In the genomic region with DNA sequence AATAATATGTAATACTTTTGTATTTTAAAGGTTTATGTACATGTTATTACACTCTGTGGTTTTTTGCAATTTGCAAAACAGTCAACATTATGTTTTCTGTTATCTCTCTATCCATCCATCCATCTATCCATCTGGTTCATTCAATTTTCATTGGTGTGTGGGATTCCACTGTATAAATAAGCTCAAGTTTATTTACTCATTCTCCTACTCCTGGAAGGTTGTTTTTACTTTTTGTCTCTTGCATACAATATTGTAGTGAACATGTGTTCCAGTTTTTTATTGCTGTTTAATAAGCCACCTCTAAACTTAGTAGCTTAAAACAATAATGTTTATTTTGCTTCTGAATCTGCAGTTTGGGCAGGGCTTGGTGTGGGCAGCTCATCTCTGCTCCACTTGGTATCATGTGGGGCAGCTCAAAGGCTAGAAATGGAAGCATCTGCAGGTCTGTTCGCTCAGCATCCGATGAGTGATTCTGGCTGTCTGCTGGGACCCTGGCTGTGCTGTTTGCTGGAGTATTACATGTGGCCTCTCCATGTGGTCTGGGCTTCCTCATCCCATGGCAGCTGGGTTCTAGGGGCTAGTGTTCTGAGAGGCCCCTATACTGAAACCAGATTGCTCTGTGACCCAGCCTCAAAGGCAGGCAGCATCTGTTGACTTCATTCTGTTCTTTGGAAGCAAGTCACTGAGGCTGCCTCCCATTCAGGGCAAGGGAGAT, we compare ENCODE assay signal across 20 cellular contexts.
"Had no signal": no experiment of that assay in that cellular context is flagged by ENCODE, and none has a peak within 500 bp of the region (broad histone marks: within the 10 kb centered on the region; RNA-seq: fewer than 3 reads in every experiment).

No MANE protein-coding gene starts in this region.

- H3K4me3 ChIP-seq: dorsolateral prefrontal cortex, lung, tibial nerve, vagina had no signal

- H3K9me3 ChIP-seq: neutrophil, tibial nerve, vagina had no signal

- H3K36me3 Mint-ChIP-seq: WTC11 had no signal

- H3K27me3 ChIP-seq: dorsolateral prefrontal cortex, neutrophil, tibial nerve, vagina had no signal

- H3K27ac ChIP-seq: dorsolateral prefrontal cortex, neutrophil, vagina had no signal

- H3K4me3 Mint-ChIP-seq: activated CD8-positive, alpha-beta T cell treated with anti-CD3 and anti-CD28 coated beads, Interleukin-2, amount 10 ng/mL, durations not matched to agents 7 days and 5 days; endodermal cell; naive B cell; stimulated activated naive B cell treated with anti-CD40 and anti-IgM and Interleukin-4, amounts not matched to agents 10 μg/mL and 1 μg/mL and 100 μg/mL, for 72 hours; WTC11 had no signal

- H3K27ac Mint-ChIP-seq: activated CD8-positive, alpha-beta T cell treated with anti-CD3 and anti-CD28 coated beads, Interleukin-2, amount 10 ng/mL, durations not matched to agents 7 days and 5 days; endodermal cell; stimulated activated naive B cell treated with anti-CD40 and anti-IgM and Interleukin-4, amounts not matched to agents 10 μg/mL and 1 μg/mL and 100 μg/mL, for 72 hours had no signal

- H3K9me3 Mint-ChIP-seq: endodermal cell had no signal

- ATAC-seq: activated CD8-positive, alpha-beta T cell treated with anti-CD3 and anti-CD28 coated beads, Interleukin-2, amount 10 ng/mL, durations not matched to agents 7 days and 5 days; left colon; stimulated activated naive B cell treated with anti-CD40 and anti-IgM and Interleukin-4, amounts not matched to agents 10 μg/mL and 1 μg/mL and 100 μg/mL, for 72 hours; WTC11 had no signal

- DNase-seq: activated CD4-positive, alpha-beta T cell treated with anti-CD3 and anti-CD28 coated beads for 48 hours; activated CD8-positive, alpha-beta memory T cell treated with anti-CD3 and anti-CD28 coated beads, Interleukin-2, amount 50 U/mL, for 4 hours; activated CD8-positive, alpha-beta T cell treated with anti-CD3 and anti-CD28 coated beads, Interleukin-2, amount 10 ng/mL, durations not matched to agents 7 days and 5 days; activated naive CD4-positive, alpha-beta T cell treated with Interleukin-2 at 50 U/mL for 16 hours; aorta; endodermal cell; erythroblast; left colon; naive B cell; posterior cingulate gyrus; retina; stimulated activated CD4-positive, alpha-beta T cell treated with anti-CD3 and anti-CD28 coated beads, Interleukin-15, amount 100 ng/mL, for 24 hours; stimulated activated CD4-positive, alpha-beta T cell treated with anti-CD3 and anti-CD28 coated beads, Interleukin-4, amount 100 ng/mL, for 1 hour; stimulated activated naive B cell treated with anti-CD40 and anti-IgM and Interleukin-4, amounts not matched to agents 10 μg/mL and 1 μg/mL and 100 μg/mL, for 72 hours had no signal

- H3K27me3 Mint-ChIP-seq: naive B cell; stimulated activated naive B cell treated with anti-CD40 and anti-IgM and Interleukin-4, amounts not matched to agents 10 μg/mL and 1 μg/mL and 100 μg/mL, for 72 hours had no signal

- H3K36me3 ChIP-seq: neutrophil, tibial nerve, vagina had no signal
